8 cellular contexts compared by ENCODE assay signal in the genomic region with DNA sequence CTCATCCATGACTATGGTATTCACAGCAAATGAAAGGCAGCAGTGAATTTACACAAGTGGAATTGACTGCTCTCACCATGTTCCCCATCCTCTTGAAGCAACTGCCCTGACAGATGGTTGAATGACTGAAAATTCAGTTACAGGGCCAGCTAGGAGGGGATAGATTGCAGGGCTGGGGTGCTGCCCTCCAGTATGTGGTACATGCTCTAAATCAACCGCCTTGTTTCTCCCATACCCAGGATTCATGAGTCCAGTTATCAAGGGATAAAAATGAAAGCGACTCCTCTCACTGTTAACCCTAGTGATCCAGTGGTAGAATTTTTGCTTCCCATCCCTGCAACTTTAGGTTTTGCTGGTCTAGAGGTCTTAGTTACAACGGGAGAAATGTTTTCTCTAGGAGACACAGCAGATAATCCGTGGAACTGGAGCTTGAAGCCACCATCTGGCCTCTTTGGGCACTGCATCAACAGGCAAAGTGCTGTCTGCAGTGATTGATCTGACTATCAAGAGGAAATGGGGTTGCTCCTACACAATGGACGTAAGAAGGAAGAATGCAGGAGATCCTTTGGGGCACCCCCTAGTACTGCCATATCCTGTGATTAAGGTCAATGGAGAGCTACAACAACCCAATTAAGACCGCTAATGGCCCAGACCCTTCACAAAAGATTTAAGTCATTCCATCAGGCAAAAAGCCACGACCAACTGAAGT. TPM values are rescaled to one million over a fixed set of nuclear protein-coding genes. Genes with fewer than 3 reads are reported as not detected.
DNase-seq lines count a peak whose midpoint lies in the region; ATAC-seq and TF ChIP-seq lines count a peak whose summit lies in the region.

No MANE protein-coding gene starts in this region.

- H3K4me3 ChIP-seq in BLaER1, result no peak overlapping the region
- no peak overlapping the region for H3K4me3 ChIP-seq in RWPE2 (ENCODE audit: severe bottlenecking)

- intact Hi-C loops in Right ventricle myocardium superior (cut with DNase I), result loop anchor here (5.0 kb wide), 1 partner anchor 102 kb away; no protein-coding TSS in a partner anchor

- H3K4me2 ChIP-seq in BLaER1, result peak overlapping the region; percentile 70

- no peaks in the 10 kb centered on the region for H4K20me1 ChIP-seq in BLaER1

- H3K36me3 ChIP-seq in BLaER1 (peaks cover 21% of the 10 kb centered on the region; the same call in 1 of the 2 replicates), RWPE2 (ENCODE audit: low read depth) (no peaks in the 10 kb centered on the region)

- H3K27me3 ChIP-seq in BLaER1 (no peaks in the 10 kb centered on the region; the same call in 1 of the 2 replicates), RWPE2 (ENCODE audit: insufficient read depth, poor library complexity, severe bottlenecking) (no peaks in the 10 kb centered on the region)

- H3K27ac ChIP-seq in BLaER1 (peak overlapping the region; percentile 60; the same call in 1 of the 2 replicates), RWPE2 (ENCODE audit: poor library complexity, severe bottlenecking) (no peak overlapping the region)

- peak overlapping the region; percentile 31; the same call in 1 of the 2 replicates for H3K9ac ChIP-seq in BLaER1

- DNase-seq in RWPE2 (ENCODE audit: low spot score), result no peak
- DNase-seq in activated naive CD4-positive, alpha-beta T cell treated with Interleukin-2 at 50 U/mL for 16 hours, result peak; percentile 52
- DNase-seq in Right ventricle myocardium superior, result no peak
- peak; percentile 33 for DNase-seq in putamen (ENCODE audit: low spot score)
- DNase-seq in 8988T, result no peak

- peak; percentile 56 for ATAC-seq in GM19351 (IDR thresholded peaks at IDR 0.05; ENCODE audit: unreplicated experiment)
- peak; percentile 90 for ATAC-seq in RWPE2 (ENCODE audit: low read depth)
- ATAC-seq in Right ventricle myocardium superior (ENCODE audit: poor library complexity), result peak; percentile 71

- TF ChIP-seq CTCF in LNCAP (IDR thresholded peaks at IDR 0.05) (peak; percentile 73), RWPE2 (IDR thresholded peaks at IDR 0.05; ENCODE audit: poor library complexity, severe bottlenecking) (peak; percentile 80)

- no peaks in the 10 kb centered on the region for H3K9me3 ChIP-seq in BLaER1
- no peaks in the 10 kb centered on the region for H3K9me3 ChIP-seq in RWPE2 (ENCODE audit: severe bottlenecking)

- H3K4me1 ChIP-seq in BLaER1, result peaks cover 70% of the 10 kb centered on the region
- H3K4me1 ChIP-seq in RWPE2 (ENCODE audit: insufficient read depth, poor library complexity, severe bottlenecking), result no peaks in the 10 kb centered on the region

RNA-seq across cellular contexts. Expression of a gene that starts 32.0 kb away (rescaled TPM):
- total RNA-seq in Right ventricle myocardium superior, result 88.4 TPM

RNA-seq across cellular contexts. Expression of a gene that starts 49.0 kb away (rescaled TPM):
- 8.0 TPM for total RNA-seq in Right ventricle myocardium superior

Comparison
In these comparisons a context has a peak if more than half of its experiments do, and no peak if none do; other contexts are left out.
1. DNase-seq: peak in activated naive CD4-positive, alpha-beta T cell treated with Interleukin-2 at 50 U/mL for 16 hours (single experiment) and putamen (single experiment); none in RWPE2 (single experiment), Right ventricle myocardium superior (single experiment) and 8988T (single experiment).
2. Peak in every context shown above with its lines, with median percentiles within 50 percentile points of each other: ATAC-seq.